9 cellular contexts compared by ENCODE assay signal in the genomic region with DNA sequence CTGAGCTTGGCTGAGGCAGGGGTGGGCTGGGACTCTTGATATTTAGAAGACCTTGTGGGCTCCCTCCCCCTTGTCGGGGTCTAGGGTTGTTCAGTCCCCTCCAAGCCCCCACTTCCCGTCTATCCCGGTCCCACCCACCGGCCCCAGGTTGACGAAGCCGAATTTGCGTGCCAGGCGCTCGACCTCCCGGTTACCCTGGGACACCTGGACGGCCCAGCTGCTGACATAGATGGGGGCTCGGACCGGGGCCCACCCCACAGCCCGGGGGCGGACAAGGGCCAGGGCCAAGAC. TPM values are rescaled to one million over a fixed set of nuclear protein-coding genes. Genes with fewer than 3 reads are reported as not detected.
DNase-seq lines count a peak whose midpoint lies in the region; ATAC-seq, FAIRE-seq and TF ChIP-seq lines count a peak whose summit lies in the region.
"Had no signal": no experiment of that assay in that cellular context is flagged by ENCODE, and none has a peak within 500 bp of the region (broad histone marks: within the 10 kb centered on the region; RNA-seq: fewer than 3 reads in every experiment).

No MANE protein-coding gene starts in this region.

- no peak for TF ChIP-seq CTCF in VCaP (conservative IDR thresholded peaks at IDR 0.05)

- H3K27me3 ChIP-seq in right cardiac atrium (ENCODE audit: control insufficient read depth, insufficient read depth), result no peaks in the 10 kb centered on the region
- H3K27me3 ChIP-seq in skeletal muscle tissue (ENCODE audit: control insufficient read depth in 3 of 3, insufficient read depth in 3 of 3, low read length in 3 of 3), result peaks cover 4 to 12% (median 7%) of the 10 kb centered on the region in 3 donors

- peak overlapping the region; percentile 75 for H3K27ac ChIP-seq in VCaP
- H3K27ac ChIP-seq in right cardiac atrium (ENCODE audit: low read length), result peak overlapping the region; percentile 50
- H3K27ac ChIP-seq in skeletal muscle tissue (ENCODE audit: low read depth, low read length), result peak overlapping the region; percentile 54

- H3K4me3 ChIP-seq in right cardiac atrium (ENCODE audit: low read length) (peak overlapping the region; percentile 42), skeletal muscle tissue (ENCODE audit: low read length in 3 of 3) (peak overlapping the region; percentile 76 to 85 (median 80))

- peak overlapping the region in 2 of 3 donors; percentile 74 to 76 for H3K9ac ChIP-seq in skeletal muscle tissue (ENCODE audit: low read depth in 1 of 3, low read length in 3 of 3)

- no peak for FAIRE-seq in GM12891 (lab: Jason Lieb, UNC)

- no peak for ATAC-seq in right cardiac atrium
- ATAC-seq in left lobe of liver, result no peak

- H3K4me1 ChIP-seq in right cardiac atrium (ENCODE audit: control insufficient read depth, insufficient read depth, low read length), result no peaks in the 10 kb centered on the region
- H3K4me1 ChIP-seq in skeletal muscle tissue (ENCODE audit: control insufficient read depth in 3 of 3, insufficient read depth in 3 of 3, low read length in 3 of 3), result peaks cover 0 to 17% (median 13%) of the 10 kb centered on the region in 3 donors

- H3K36me3 ChIP-seq in skeletal muscle tissue (ENCODE audit: control insufficient read depth in 3 of 3, insufficient read depth in 3 of 3, low read length in 3 of 3), result no peaks in the 10 kb centered on the region

- DNase-seq in right cardiac atrium (no peak), DMS153 (lab: John Stamatoyannopoulos, UW) (no peak), NAMALWA (ENCODE audit: low spot score) (no peak), GM12891 (ENCODE audit: insufficient read length, low spot score) (no peak), left lobe of liver (ENCODE audit: low spot score) (no peak)

- TF ChIP-seq POLR2A in GM19193 (IDR thresholded peaks at IDR 0.05; ENCODE audit: extremely low read depth, insufficient read depth, insufficient read length) (peak; percentile 34), GM12891 (IDR thresholded peaks at IDR 0.05; ENCODE audit: low read depth, low read length) (no peak)

- WGBS in right cardiac atrium, result 1% methylated on average over 15 of the region's 15 CpGs

- intact Hi-C loops in right cardiac atrium (cut with DNase I), result no loop called here

- H3K9me3 ChIP-seq in right cardiac atrium (ENCODE audit: control insufficient read depth, low read length), result no peaks in the 10 kb centered on the region
- H3K9me3 ChIP-seq in skeletal muscle tissue (ENCODE audit: control insufficient read depth in 3 of 3, low read length in 3 of 3), result no peaks in the 10 kb centered on the region

TF ChIP-seq in GM12891, 5 proteins besides CTCF, POLR2A, EP300 and RAD21:
- TF ChIP-seq TAF1 (IDR thresholded peaks at IDR 0.05; ENCODE audit: low read depth, low read length), result no peak

RNA-seq across cellular contexts. Expression of a gene that starts 0.2 kb away (rescaled TPM):
- total RNA-seq in right cardiac atrium (1 to 10 TPM in 3 of 4 donors, under 1 TPM in 1; 0.33 to 2.4 (median 1.4) TPM), skeletal muscle tissue (0.52 TPM), left lobe of liver (4.8 TPM)
- 1.7 TPM for polyA plus RNA-seq in right cardiac atrium
- polyA plus RNA-seq in GM12891 (2012; ENCODE audit: low read depth, missing spikeins), result 1.2 TPM

RNA-seq across cellular contexts. Expression of a gene that starts 1.0 kb away (rescaled TPM):
- total RNA-seq in right cardiac atrium (1 to 10 TPM; 1.1 to 1.8 (median 1.4) TPM), skeletal muscle tissue (2.1 TPM), left lobe of liver (118 TPM)
- polyA plus RNA-seq in right cardiac atrium, result 7.5 TPM
- polyA plus RNA-seq in GM12891 (2012; ENCODE audit: low read depth, missing spikeins), result 0.33 TPM

RNA-seq across cellular contexts. Expression of a gene that starts 10.9 kb away (rescaled TPM):
- total RNA-seq in right cardiac atrium, result 10 to 100 TPM; 14.4 to 19.2 (median 18.1) TPM
- polyA plus RNA-seq in right cardiac atrium, result 23.6 TPM
- 11.5 TPM for total RNA-seq in skeletal muscle tissue
- polyA plus RNA-seq in GM12891 (2012; ENCODE audit: low read depth, missing spikeins), result 18.0 TPM
- total RNA-seq in left lobe of liver, result 19.2 TPM

RNA-seq across cellular contexts. Expression of a gene that starts 22.9 kb away (rescaled TPM):
- 10 to 100 TPM; 13.6 to 23.7 (median 19.7) TPM for total RNA-seq in right cardiac atrium
- 10.9 TPM for polyA plus RNA-seq in right cardiac atrium
- total RNA-seq in skeletal muscle tissue, result 3.1 TPM
- not detected for polyA plus RNA-seq in GM12891 (2012; ENCODE audit: low read depth, missing spikeins)
- total RNA-seq in left lobe of liver, result 1.6 TPM

RNA-seq across cellular contexts. Expression of a gene that starts 33.9 kb away (rescaled TPM):
- total RNA-seq in right cardiac atrium (not detected), skeletal muscle tissue (not detected), left lobe of liver (not detected)
- polyA plus RNA-seq in right cardiac atrium, result 0.11 TPM
- 0.06 TPM for polyA plus RNA-seq in GM12891 (2012; ENCODE audit: low read depth, missing spikeins)
- total RNA-seq: activated CD8-positive, alpha-beta memory T cell treated with anti-CD3 and anti-CD28 coated beads for 36 hours had no signal

Comparison
In these comparisons a context has a peak if more than half of its experiments do, and no peak if none do; other contexts are left out.
1. RNA of a gene that starts 1.0 kb away (total RNA-seq): 118 TPM in left lobe of liver (single experiment); 2.1 TPM in skeletal muscle tissue (single experiment) and 1.1 to 1.8 TPM in right cardiac atrium; every median in the first group is over 10 times any median in the second.
2. Peak in every context shown above with its lines, with median percentiles within 50 percentile points of each other: H3K27ac ChIP-seq.